Comparison of ENCODE assay signal across 8 cellular contexts in the genomic region with DNA sequence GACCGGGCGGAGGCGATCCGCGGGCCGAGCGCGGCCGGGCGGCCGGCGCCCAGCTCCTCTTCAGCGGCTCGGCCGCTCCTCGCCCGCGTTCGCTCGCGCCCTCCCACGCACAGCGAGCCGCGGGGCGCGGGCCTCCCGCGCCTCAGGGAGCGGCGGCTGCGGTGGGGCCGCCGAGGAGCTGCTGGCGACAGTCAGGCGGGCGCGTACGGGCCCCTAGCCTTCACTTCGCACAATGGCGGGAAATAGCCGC. TPM values are rescaled to one million over a fixed set of nuclear protein-coding genes. Genes with fewer than 3 reads are reported as not detected.
DNase-seq lines count a peak whose midpoint lies in the region; ATAC-seq, FAIRE-seq and TF ChIP-seq lines count a peak whose summit lies in the region.

A gene with protein sequence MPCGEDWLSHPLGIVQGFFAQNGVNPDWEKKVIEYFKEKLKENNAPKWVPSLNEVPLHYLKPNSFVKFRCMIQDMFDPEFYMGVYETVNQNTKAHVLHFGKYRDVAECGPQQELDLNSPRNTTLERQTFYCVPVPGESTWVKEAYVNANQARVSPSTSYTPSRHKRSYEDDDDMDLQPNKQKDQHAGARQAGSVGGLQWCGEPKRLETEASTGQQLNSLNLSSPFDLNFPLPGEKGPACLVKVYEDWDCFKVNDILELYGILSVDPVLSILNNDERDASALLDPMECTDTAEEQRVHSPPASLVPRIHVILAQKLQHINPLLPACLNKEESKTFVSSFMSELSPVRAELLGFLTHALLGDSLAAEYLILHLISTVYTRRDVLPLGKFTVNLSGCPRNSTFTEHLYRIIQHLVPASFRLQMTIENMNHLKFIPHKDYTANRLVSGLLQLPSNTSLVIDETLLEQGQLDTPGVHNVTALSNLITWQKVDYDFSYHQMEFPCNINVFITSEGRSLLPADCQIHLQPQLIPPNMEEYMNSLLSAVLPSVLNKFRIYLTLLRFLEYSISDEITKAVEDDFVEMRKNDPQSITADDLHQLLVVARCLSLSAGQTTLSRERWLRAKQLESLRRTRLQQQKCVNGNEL (minus strand): TSS at position 234 of the 250 bp plus-strand sequence. CDS start 259 bp downstream, outside the sequence.

- TF ChIP-seq CTCF in MCF 10A (IDR thresholded peaks at IDR 0.05; ENCODE audit: unreplicated experiment) (no peak), HepG2 (CRISPR knock-in tag; IDR thresholded peaks at IDR 0.05) (no peak), thoracic aorta (IDR thresholded peaks at IDR 0.05) (no peak)

- no peak for TF ChIP-seq RAD21 in HepG2 (CRISPR knock-in tag; IDR thresholded peaks at IDR 0.05)

- H3K27ac Mint-ChIP-seq in MCF 10A (ENCODE audit: low read depth, unreplicated experiment), result peak within 1 kb of the TSS; percentile 59

- H3K9me3 Mint-ChIP-seq in MCF 10A (ENCODE audit: unreplicated experiment), result no peaks in the 10 kb centered on the region

- H3K27ac ChIP-seq in HepG2 (ENCODE audit: extremely low read length, insufficient read depth, low read length) (peak within 1 kb of the TSS; percentile 88), thoracic aorta (peak within 1 kb of the TSS; percentile 68 to 86)

- BruUV-seq in MCF 10A (replicated peaks; lab: Mats Ljungman, UMichigan) (no TSS peak), HepG2 (replicated peaks; lab: Mats Ljungman, UMichigan) (no TSS peak)

- intact Hi-C loops in MCF 10A (cut with micrococcal nuclease) (no loop called here), HepG2 (cut with micrococcal nuclease; ENCODE audit: unreplicated experiment) (loop anchor here (2.0 to 5.0 kb wide), 2 partner anchors 20 to 555 kb away; a partner anchor contains a TSS)

- H3K4me1 ChIP-seq in HepG2 (ENCODE audit: insufficient read depth, low read length) (peaks cover 41% of the 10 kb centered on the region), thoracic aorta (ENCODE audit: control insufficient read depth in 1 of 2, low read depth in 2 of 2) (peaks cover 14 to 29% of the 10 kb centered on the region in 2 donors)

- ATAC-seq in GM18909 (IDR thresholded peaks at IDR 0.05; ENCODE audit: poor library complexity, unreplicated experiment), result peak; percentile 34
- peak; percentile 15 for ATAC-seq in HG03460 (IDR thresholded peaks at IDR 0.05; ENCODE audit: unreplicated experiment)
- no peak; the same call in 2 of the 3 replicates for ATAC-seq in HepG2
- no peak for ATAC-seq in thoracic aorta (ENCODE audit: insufficient number of reproducible peaks, low FRiP score, low read depth)

- TF ChIP-seq EP300 in HepG2 (IDR thresholded peaks at IDR 0.05; ENCODE audit: low read depth in 2 of 2, low read length in 2 of 2) (no peak), HepG2 (CRISPR knock-in tag; IDR thresholded peaks at IDR 0.05; ENCODE audit: borderline replicate concordance) (no peak)

- H3K36me3 ChIP-seq in HepG2 (replicated peaks in 1 of 2; ENCODE audit: control insufficient read depth in 1 of 2, insufficient read depth in 2 of 2, low read length in 2 of 2) (no peaks in the 10 kb centered on the region), thoracic aorta (no peaks in the 10 kb centered on the region)

- H3K4me1 Mint-ChIP-seq in MCF 10A (ENCODE audit: insufficient read depth, unreplicated experiment), result peaks cover 30% of the 10 kb centered on the region

- peak within 1 kb of the TSS; percentile 92 for H3K9ac ChIP-seq in HepG2 (ENCODE audit: insufficient read depth, low read depth, low read length)

- H3K27me3 Mint-ChIP-seq in MCF 10A (ENCODE audit: insufficient read depth, unreplicated experiment), result no peaks in the 10 kb centered on the region

- CTCF ChIA-PET in MCF 10A (lab: Yijun Ruan, JAX), result interaction anchor here (0.6 to 5.0 kb wide), 9 partner anchors 12 to 379 kb away, joined by 3 to 41 read pairs (median 4); a partner anchor contains a TSS
- CTCF ChIA-PET in HepG2 (lab: Yijun Ruan, JAX; ENCODE audit: low intra/inter-chr PET ratio, low total read pairs), result no interaction called here

- in situ Hi-C loops in HepG2 (cut with HindIII; ENCODE audit: extremely low pct_ligation_motif_present, low pct_unique_long_range_greater_than_20kb), result no loop called here

- peaks cover 17% of the 10 kb centered on the region for H3K36me3 Mint-ChIP-seq in MCF 10A (ENCODE audit: insufficient read depth, unreplicated experiment)

- no peaks in the 10 kb centered on the region for H3K9me3 ChIP-seq in HepG2 (ENCODE audit: low read length)
- H3K9me3 ChIP-seq in thoracic aorta, result no peaks in the 10 kb centered on the region

- H3K27me3 ChIP-seq in HepG2 (ENCODE audit: control insufficient read depth in 1 of 2, insufficient read depth in 2 of 2, low read length in 2 of 2), result no peaks in the 10 kb centered on the region; a peak in 1 of 5 replicates
- H3K27me3 ChIP-seq in thoracic aorta (replicated peaks; ENCODE audit: insufficient read depth), result no peaks in the 10 kb centered on the region

- peaks cover 49% of the 10 kb centered on the region for H3K79me2 ChIP-seq in HepG2 (ENCODE audit: insufficient read depth, low read length)

- peak within 1 kb of the TSS; percentile 87 for H3K4me3 Mint-ChIP-seq in MCF 10A (ENCODE audit: unreplicated experiment)

- POLR2A ChIA-PET in MCF 10A (lab: Yijun Ruan, JAX), result interaction anchor here (0.6 to 4.4 kb wide), 33 partner anchors 9 to 1827 kb away, joined by 3 to 122 read pairs (median 6); a partner anchor contains a TSS
- POLR2A ChIA-PET in HepG2 (lab: Yijun Ruan, JAX), result interaction anchor here (1.3 to 4.0 kb wide), 8 partner anchors 10 to 229 kb away, joined by 4 to 79 read pairs (median 15); a partner anchor contains a TSS

- H4K20me1 ChIP-seq in HepG2 (ENCODE audit: insufficient read depth, low read length), result peaks cover 9% of the 10 kb centered on the region; the same call in 1 of the 2 replicates

- H3K4me2 ChIP-seq in HepG2 (ENCODE audit: low read depth, low read length), result peak within 1 kb of the TSS; percentile 89

- WGBS in HepG2 (ENCODE audit: low lambda C conversion rate), result no CpG with 5 or more reads among the region's 42 CpGs

- H3K4me3 ChIP-seq in HepG2 (replicated peaks in 1 of 3; ENCODE audit: insufficient read depth in 1 of 3, low read depth in 2 of 3, low read length in 3 of 3) (peak within 1 kb of the TSS; percentile 79 to 98 (median 85)), thoracic aorta (peak within 1 kb of the TSS; percentile 72)

- DNase-seq in MCF 10A (ENCODE audit: unreplicated experiment) (no peak), HepG2 (ENCODE audit: low spot score) (no peak), thoracic aorta (ENCODE audit: low spot score) (no peak), cerebellar nuclear complex (lab: John Stamatoyannopoulos, UW) (no peak), inferior parietal cortex (ENCODE audit: extremely low spot score) (no peak), DMS53 (lab: John Stamatoyannopoulos, UW) (no peak)

- FAIRE-seq in HepG2 (lab: Jason Lieb, UNC), result no peak

- no peak; a peak in 2 of 4 replicates for TF ChIP-seq POLR2A in HepG2 (IDR thresholded peaks at IDR 0.05; ENCODE audit: insufficient read depth in 1 of 2, low read depth in 2 of 2, low read length in 2 of 2)

- H2AFZ ChIP-seq in HepG2 (ENCODE audit: low read length), result peak within 1 kb of the TSS; percentile 81

TF ChIP-seq in HepG2, 621 proteins besides CTCF, POLR2A, EP300 and RAD21 (continues in another document):
- TF ChIP-seq SMARCC2 (IDR thresholded peaks at IDR 0.05), result no peak
- TF ChIP-seq, protein P1, sequence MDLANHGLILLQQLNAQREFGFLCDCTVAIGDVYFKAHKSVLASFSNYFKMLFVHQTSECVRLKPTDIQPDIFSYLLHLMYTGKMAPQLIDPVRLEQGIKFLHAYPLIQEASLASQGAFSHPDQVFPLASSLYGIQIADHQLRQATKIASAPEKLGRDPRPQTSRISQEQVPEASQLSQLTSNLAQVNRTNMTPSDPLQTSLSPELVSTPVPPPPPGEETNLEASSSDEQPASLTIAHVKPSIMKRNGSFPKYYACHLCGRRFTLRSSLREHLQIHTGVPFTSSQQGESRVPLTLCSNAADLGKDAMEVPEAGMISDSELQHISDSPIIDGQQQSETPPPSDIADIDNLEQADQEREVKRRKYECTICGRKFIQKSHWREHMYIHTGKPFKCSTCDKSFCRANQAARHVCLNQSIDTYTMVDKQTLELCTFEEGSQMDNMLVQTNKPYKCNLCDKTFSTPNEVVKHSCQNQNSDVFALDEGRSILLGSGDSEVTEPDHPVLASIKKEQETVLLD (CRISPR knock-in tag; IDR thresholded peaks at IDR 0.05; ENCODE audit: low read depth), result peak; percentile 31; the same call in 1 of the 2 replicates
- no peak for TF ChIP-seq ZKSCAN8 (CRISPR knock-in tag; IDR thresholded peaks at IDR 0.05; ENCODE audit: borderline replicate concordance)
- TF ChIP-seq, protein P2, sequence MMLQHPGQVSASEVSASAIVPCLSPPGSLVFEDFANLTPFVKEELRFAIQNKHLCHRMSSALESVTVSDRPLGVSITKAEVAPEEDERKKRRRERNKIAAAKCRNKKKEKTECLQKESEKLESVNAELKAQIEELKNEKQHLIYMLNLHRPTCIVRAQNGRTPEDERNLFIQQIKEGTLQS (CRISPR knock-in tag; IDR thresholded peaks at IDR 0.05), result 0 out of 2 replicates have a peak, but pooled peaks have one; percentile 20
- TF ChIP-seq ZNF337 (CRISPR knock-in tag; IDR thresholded peaks at IDR 0.05; ENCODE audit: borderline replicate concordance, low read depth), result no peak

RNA-seq across cellular contexts. Expression of the gene that starts here (rescaled TPM):
- total RNA-seq in MCF 10A (2022), result 55.3 and 71.0 TPM in 2 replicates
- 62.4 and 71.8 TPM in 2 replicates for total RNA-seq in HepG2 (2016; rRNA removed; fragmentation: Illumina TruSeq; extraction: Trizol)
- total RNA-seq in HepG2 (2016; cell fraction: cytosol; rRNA removed; fragmentation: Illumina TruSeq; extraction: Trizol; ENCODE audit: low read depth), result 8.5 and 9.5 TPM in 2 replicates
- total RNA-seq in HepG2 (2016; cell fraction: insoluble cytoplasmic fraction; rRNA removed; fragmentation: Illumina TruSeq; extraction: Trizol), result 61.6 and 74.1 TPM in 2 replicates
- total RNA-seq in HepG2 (2016; cell fraction: membrane; rRNA removed; fragmentation: Illumina TruSeq; extraction: Trizol), result 20.8 and 21.4 TPM in 2 replicates
- 36.7 and 40.4 TPM in 2 replicates for total RNA-seq in HepG2 (2016; cell fraction: nucleus; rRNA removed; fragmentation: Illumina TruSeq; extraction: Trizol)
- 30.2 and 35.7 TPM in 2 replicates for polyA plus RNA-seq in HepG2 (2011; rRNA removed)
- polyA plus RNA-seq in HepG2 (2011; cell fraction: cytosol; rRNA removed), result 25.1 and 34.5 TPM in 2 replicates
- 15.4 and 17.1 TPM in 2 replicates for polyA plus RNA-seq in HepG2 (2011; cell fraction: nucleus; rRNA removed)
- 32.4 and 37.2 TPM in 2 replicates for polyA plus RNA-seq in HepG2 (2012)
- polyA plus RNA-seq in HepG2 (2016; cell fraction: cytosol; fragmentation: Illumina TruSeq; extraction: Trizol; ENCODE audit: low read depth), result 3.7 and 3.9 TPM in 2 replicates
- 61.3 and 62.2 TPM in 2 replicates for polyA plus RNA-seq in HepG2 (2016; cell fraction: insoluble cytoplasmic fraction; fragmentation: Illumina TruSeq; extraction: Trizol; ENCODE audit: low read depth)
- polyA plus RNA-seq in HepG2 (2016; cell fraction: membrane; fragmentation: Illumina TruSeq; extraction: Trizol; ENCODE audit: low read depth), result 10.4 and 11.4 TPM in 2 replicates
- 40.7 and 46.5 TPM in 2 replicates for polyA plus RNA-seq in HepG2 (2016; cell fraction: nucleus; fragmentation: Illumina TruSeq; extraction: Trizol; ENCODE audit: insufficient read depth, low read depth)
- polyA minus RNA-seq in HepG2 (2011; rRNA and poly(A)+ RNA removed; ENCODE audit: low replicate concordance), result 35.0 and 101 TPM in 2 replicates
- polyA minus RNA-seq in HepG2 (2011; cell fraction: cytosol; rRNA and poly(A)+ RNA removed), result 29.6 and 29.9 TPM in 2 replicates
- polyA minus RNA-seq in HepG2 (2011; cell fraction: nucleus; rRNA and poly(A)+ RNA removed), result 36.1 and 39.2 TPM in 2 replicates
- 10 to 100 TPM; 34.8 to 59.8 TPM for total RNA-seq in thoracic aorta

Comparison
In these comparisons a context has a peak if more than half of its experiments do, and no peak if none do; other contexts are left out.
1. ATAC-seq: peak in GM18909 (single experiment) and HG03460 (single experiment); none in HepG2 (single experiment) and thoracic aorta (single experiment).